Comparison of ENCODE assay signal across 15 cellular contexts in the genomic region with DNA sequence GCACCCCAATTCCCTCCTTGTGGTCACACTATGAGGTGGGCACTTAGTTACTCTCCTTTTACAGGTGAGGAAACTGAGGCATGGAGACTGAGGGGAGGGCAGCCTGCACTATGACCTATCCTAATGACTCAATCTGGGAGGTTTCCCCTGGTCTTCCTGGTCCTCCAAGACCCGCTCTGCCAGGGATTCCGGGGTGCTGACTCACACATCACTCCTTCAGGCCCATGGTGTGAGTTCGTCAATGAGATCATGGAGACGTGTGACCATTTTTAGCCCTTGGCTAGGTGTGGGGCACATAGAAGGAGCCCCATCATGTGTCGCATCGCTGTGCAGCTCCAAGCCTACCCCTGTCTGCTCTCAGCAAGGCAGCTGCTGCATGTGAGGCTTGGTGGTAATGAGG. TPM values are rescaled to one million over a fixed set of nuclear protein-coding genes. Genes with fewer than 3 reads are reported as not detected.
A peak's percentile ranks its signal among the peaks of the same experiment; 100 is the strongest.
DNase-seq lines count a peak whose midpoint lies in the region; ATAC-seq, FAIRE-seq and TF ChIP-seq lines count a peak whose summit lies in the region.
"Had no signal": no experiment of that assay in that cellular context is flagged by ENCODE, and none has a peak within 500 bp of the region (broad histone marks: within the 10 kb centered on the region; RNA-seq: fewer than 3 reads in every experiment).

No MANE protein-coding gene starts in this region.

- H3K27me3 ChIP-seq in BLaER1 treated with 17β-estradiol and CSF1 and Interleukin-3, amounts not matched to agents 10 nM and 100 nM: no peaks in the 10 kb centered on the region
- no peaks in the 10 kb centered on the region for H3K27me3 ChIP-seq in PC-3 (ENCODE audit: low read length)
- no peaks in the 10 kb centered on the region for H3K27me3 ChIP-seq in CD8-positive, alpha-beta T cell (ENCODE audit: insufficient read depth, low read length)

- peaks cover 0 to 56% (median 29%) of the 10 kb centered on the region in 11 experiments; a peak in 17 of 22 replicates for H4K20me1 ChIP-seq in BLaER1 treated with 17β-estradiol and CSF1 and Interleukin-3, amounts not matched to agents 10 nM and 100 nM
- no peaks in the 10 kb centered on the region for H4K20me1 ChIP-seq in PC-3 (ENCODE audit: low read length)

- peaks cover 4 to 8% (median 6%) of the 10 kb centered on the region in 4 donors for H3K4me1 Mint-ChIP-seq in naive thymus-derived CD8-positive, alpha-beta T cell
- H3K4me1 Mint-ChIP-seq in CD8-positive, alpha-beta T cell (ENCODE audit: low read depth): peaks cover 6% of the 10 kb centered on the region

- H3K9me2 ChIP-seq in PC-3 (replicated peaks; ENCODE audit: low read length): no peaks in the 10 kb centered on the region

- H3F3A ChIP-seq in PC-3 (ENCODE audit: low read length, unreplicated experiment): no peaks in the 10 kb centered on the region

- no peak for TF ChIP-seq CTCF in PC-3 (conservative IDR thresholded peaks at IDR 0.05; ENCODE audit: low read depth, low read length)
- no peak for TF ChIP-seq CTCF in omental fat pad (IDR thresholded peaks at IDR 0.05)
- no peak for TF ChIP-seq CTCF in GM10266 (IDR thresholded peaks at IDR 0.05; ENCODE audit: control insufficient read depth, insufficient read depth, low read depth, missing control alignments)
- no peak for TF ChIP-seq CTCF in CD8-positive, alpha-beta T cell (IDR thresholded peaks at IDR 0.05)

- CTCF ChIA-PET in PC-3 (lab: Charles Lee): no interaction called here
- CTCF ChIA-PET in CD8-positive, alpha-beta T cell (lab: Charles Lee): no interaction called here

- POLR2A ChIA-PET in PC-3 (lab: Charles Lee; ENCODE audit: unreplicated experiment): no interaction called here
- POLR2A ChIA-PET in naive thymus-derived CD8-positive, alpha-beta T cell (lab: Charles Lee): interaction anchor here (0.6 kb wide), 1 partner anchor 34 kb away, joined by 3 read pairs; no protein-coding TSS in a partner anchor
- POLR2A ChIA-PET in CD8-positive, alpha-beta T cell (lab: Charles Lee): no interaction called here

- peak overlapping the region in 3 of 11 experiments; percentile 57 to 62 (median 60); a peak in 2 of 22 replicates for H3K27ac ChIP-seq in BLaER1 treated with 17β-estradiol and CSF1 and Interleukin-3, amounts not matched to agents 10 nM and 100 nM
- H3K27ac ChIP-seq in PC-3 (ENCODE audit: low read length): no peak overlapping the region
- no peak overlapping the region for H3K27ac ChIP-seq in CD8-positive, alpha-beta T cell (ENCODE audit: low read depth, low read length)

- intact Hi-C loops in PC-3 (cut with micrococcal nuclease): no loop called here
- intact Hi-C loops in CD8-positive, alpha-beta T cell (cut with DNase I, micrococcal nuclease): no loop called here

- H3K4me1 ChIP-seq in BLaER1 treated with 17β-estradiol and CSF1 and Interleukin-3, amounts not matched to agents 10 nM and 100 nM: peaks cover 32 to 96% (median 82%) of the 10 kb centered on the region in 10 experiments
- H3K4me1 ChIP-seq in PC-3 (ENCODE audit: insufficient read depth, low read length): peaks cover 18% of the 10 kb centered on the region
- H3K4me1 ChIP-seq in CD8-positive, alpha-beta T cell (ENCODE audit: insufficient read depth, low read length): peaks cover 8% of the 10 kb centered on the region

- no peaks in the 10 kb centered on the region for H3K36me3 Mint-ChIP-seq in naive thymus-derived CD8-positive, alpha-beta T cell
- H3K36me3 Mint-ChIP-seq in CD8-positive, alpha-beta T cell: no peaks in the 10 kb centered on the region
- H3K36me3 Mint-ChIP-seq: stimulated activated memory B cell treated with anti-CD40 and anti-IgM and Interleukin-4, amounts not matched to agents 10 μg/mL and 1 μg/mL and 100 μg/mL, for 72 hours had no signal

- peak overlapping the region in 2 of 10 donors; percentile 52 to 56 for H3K27ac Mint-ChIP-seq in naive thymus-derived CD8-positive, alpha-beta T cell
- H3K27ac Mint-ChIP-seq in CD8-positive, alpha-beta T cell: no peak overlapping the region
- H3K27ac Mint-ChIP-seq: activated T-cell treated with anti-CD3 and anti-CD28 coated beads, Interleukin-2, amount 50 U/mL, for 24 hours; CD4-positive, alpha-beta T cell; endodermal cell; stimulated activated memory B cell treated with anti-CD40 and anti-IgM and Interleukin-4, amounts not matched to agents 10 μg/mL and 1 μg/mL and 100 μg/mL, for 72 hours had no signal

- FAIRE-seq in GM12892 (lab: Jason Lieb, UNC): no peak

- no peak overlapping the region for H3K4me3 ChIP-seq in BLaER1 treated with 17β-estradiol and CSF1 and Interleukin-3, amounts not matched to agents 10 nM and 100 nM
- H3K4me3 ChIP-seq in PC-3 (ENCODE audit: low read length): no peak overlapping the region
- H3K4me3 ChIP-seq in CD8-positive, alpha-beta T cell (ENCODE audit: low read depth, low read length): no peak overlapping the region

- peaks cover 0 to 15% (median 4%) of the 10 kb centered on the region in 11 experiments; a peak in 8 of 22 replicates for H3K36me3 ChIP-seq in BLaER1 treated with 17β-estradiol and CSF1 and Interleukin-3, amounts not matched to agents 10 nM and 100 nM
- H3K36me3 ChIP-seq in PC-3 (ENCODE audit: low read depth, low read length): no peaks in the 10 kb centered on the region
- H3K36me3 ChIP-seq in CD8-positive, alpha-beta T cell (ENCODE audit: insufficient read depth, low read length): no peaks in the 10 kb centered on the region

- H3K4me2 ChIP-seq in BLaER1 treated with 17β-estradiol and CSF1 and Interleukin-3, amounts not matched to agents 10 nM and 100 nM: peak overlapping the region in 7 of 11 experiments; percentile 35 to 65 (median 59); a peak in 11 of 22 replicates
- H3K4me2 ChIP-seq in PC-3 (ENCODE audit: low read length): no peak overlapping the region

- H3K27me3 Mint-ChIP-seq in naive thymus-derived CD8-positive, alpha-beta T cell: no peaks in the 10 kb centered on the region
- H3K27me3 Mint-ChIP-seq in CD8-positive, alpha-beta T cell (ENCODE audit: low read depth): no peaks in the 10 kb centered on the region
- H3K27me3 Mint-ChIP-seq: CD4-positive, alpha-beta T cell; stimulated activated memory B cell treated with anti-CD40 and anti-IgM and Interleukin-4, amounts not matched to agents 10 μg/mL and 1 μg/mL and 100 μg/mL, for 72 hours had no signal

- DNase-seq in PC-3: peak; percentile 53
- peak; percentile 19 for DNase-seq in dermis blood vessel endothelial cell
- no peak for DNase-seq in omental fat pad (ENCODE audit: low spot score)
- DNase-seq in naive thymus-derived CD8-positive, alpha-beta T cell: no peak
- DNase-seq in GM12892 (ENCODE audit: insufficient read length): no peak
- DNase-seq in GM10266 (ENCODE audit: extremely low spot score): no peak
- DNase-seq in CD8-positive, alpha-beta T cell: no peak
- DNase-seq: activated T-cell treated with anti-CD3 and anti-CD28 coated beads, Interleukin-2, amount 50 U/mL, for 24 hours; CD4-positive, alpha-beta T cell; endodermal cell; hippocampal formation; stimulated activated CD4-positive, alpha-beta T cell treated with anti-CD3 and anti-CD28 coated beads, Interleukin-2, amount 100 ng/mL, for 48 hours had no signal

- 0 out of 2 replicates have a peak, but pooled peaks have one; percentile 15 for ATAC-seq in PC-3
- ATAC-seq in omental fat pad (ENCODE audit: low FRiP score): peak; percentile 63
- ATAC-seq in naive thymus-derived CD8-positive, alpha-beta T cell: no peak
- ATAC-seq in CD8-positive, alpha-beta T cell: no peak
- ATAC-seq: activated CD4-positive, CD25-positive, alpha-beta regulatory T cell treated with anti-CD3 and anti-CD28 coated beads, Interleukin-2, amount 50 U/mL, for 24 hours; stimulated activated memory B cell treated with anti-CD40 and anti-IgM and Interleukin-4, amounts not matched to agents 10 μg/mL and 1 μg/mL and 100 μg/mL, for 72 hours had no signal

- H3K4me3 Mint-ChIP-seq in naive thymus-derived CD8-positive, alpha-beta T cell: no peak overlapping the region
- no peak overlapping the region for H3K4me3 Mint-ChIP-seq in CD8-positive, alpha-beta T cell
- H3K4me3 Mint-ChIP-seq: activated T-cell treated with anti-CD3 and anti-CD28 coated beads, Interleukin-2, amount 50 U/mL, for 24 hours; CD4-positive, alpha-beta T cell; endodermal cell; stimulated activated memory B cell treated with anti-CD40 and anti-IgM and Interleukin-4, amounts not matched to agents 10 μg/mL and 1 μg/mL and 100 μg/mL, for 72 hours had no signal

- TF ChIP-seq POLR2A in GM12892 (IDR thresholded peaks at IDR 0.05; ENCODE audit: low read depth, low read length): no peak

- H3K9me3 ChIP-seq in BLaER1 treated with 17β-estradiol and CSF1 and Interleukin-3, amounts not matched to agents 10 nM and 100 nM (replicated peaks in 1 of 11): peaks cover 0 to 27% (median 13%) of the 10 kb centered on the region in 11 experiments; a peak in 9 of 22 replicates
- no peaks in the 10 kb centered on the region for H3K9me3 ChIP-seq in PC-3 (ENCODE audit: low read length)
- no peaks in the 10 kb centered on the region for H3K9me3 ChIP-seq in CD8-positive, alpha-beta T cell (ENCODE audit: low read length)

- no peaks in the 10 kb centered on the region for H3K79me2 ChIP-seq in PC-3 (ENCODE audit: low read length)

- H2AFZ ChIP-seq in PC-3 (ENCODE audit: low read length): no peak overlapping the region

- H3K9ac ChIP-seq in BLaER1 treated with 17β-estradiol and CSF1 and Interleukin-3, amounts not matched to agents 10 nM and 100 nM: 0 out of 22 replicates have a peak overlapping the region, but pooled peaks of 1 of the 11 experiments have one; percentile 1
- no peak overlapping the region for H3K9ac ChIP-seq in PC-3 (ENCODE audit: low read length)

- H3K9me3 Mint-ChIP-seq in naive thymus-derived CD8-positive, alpha-beta T cell: no peaks in the 10 kb centered on the region
- no peaks in the 10 kb centered on the region for H3K9me3 Mint-ChIP-seq in CD8-positive, alpha-beta T cell
- H3K9me3 Mint-ChIP-seq: activated T-cell treated with anti-CD3 and anti-CD28 coated beads, Interleukin-2, amount 50 U/mL, for 24 hours; CD4-positive, alpha-beta T cell; stimulated activated memory B cell treated with anti-CD40 and anti-IgM and Interleukin-4, amounts not matched to agents 10 μg/mL and 1 μg/mL and 100 μg/mL, for 72 hours had no signal

- BruUV-seq in PC-3 (replicated peaks; lab: Mats Ljungman, UMichigan): no TSS peak

RNA-seq across cellular contexts. Expression of gene BCOR, which starts 32.4 kb away (rescaled TPM):
- total RNA-seq in PC-3 (2014; rRNA removed) (21.8 and 41.9 TPM in 2 replicates), dermis blood vessel endothelial cell (8.8 and 31.6 TPM in 2 replicates), omental fat pad (10 to 100 TPM; 12.8 to 28.8 (median 18.6) TPM)
- 10 to 100 TPM; 31.6 to 35.9 TPM for total RNA-seq in naive thymus-derived CD8-positive, alpha-beta T cell
- 1 to 10 TPM; 2.5 to 7.7 (median 6.6) TPM for polyA plus RNA-seq in naive thymus-derived CD8-positive, alpha-beta T cell
- 9.0 TPM for polyA plus RNA-seq in GM12892 (2012; ENCODE audit: missing spikeins)
- 10 to 100 TPM; 35.5 to 38.5 TPM for total RNA-seq in CD8-positive, alpha-beta T cell

Comparison
In these comparisons a context has a peak if more than half of its experiments do, and no peak if none do; other contexts are left out.
1. ATAC-seq: peak in PC-3 (single experiment) and omental fat pad (single experiment); none in naive thymus-derived CD8-positive, alpha-beta T cell (0 of 2) and CD8-positive, alpha-beta T cell (single experiment).
2. DNase-seq: peak in PC-3 (single experiment) and dermis blood vessel endothelial cell (single experiment); none in omental fat pad (single experiment), naive thymus-derived CD8-positive, alpha-beta T cell (0 of 10), GM12892 (single experiment), GM10266 (single experiment) and CD8-positive, alpha-beta T cell (0 of 7).